ENCODE assay signal across 19 cellular contexts in the genomic region with DNA sequence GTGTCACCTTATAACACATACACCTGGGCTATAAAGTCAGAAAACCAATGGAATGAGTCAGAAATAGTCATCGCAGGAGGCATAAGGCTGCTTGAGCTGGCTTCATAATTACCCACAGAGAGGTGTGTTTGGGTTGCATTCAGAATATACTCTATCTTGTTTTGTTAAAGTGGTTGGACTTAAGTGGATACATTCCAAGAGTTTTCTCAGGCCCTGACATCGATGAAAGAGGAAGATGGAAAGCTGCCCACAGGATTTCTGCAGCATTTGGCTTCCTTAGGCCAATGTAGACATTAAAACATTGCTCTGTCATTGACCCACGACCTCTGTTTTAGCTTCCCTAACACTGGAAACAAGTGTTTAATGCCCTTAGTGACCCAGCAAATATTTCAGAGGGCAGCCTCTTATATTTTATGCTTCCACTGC. TPM values are rescaled to one million over a fixed set of nuclear protein-coding genes. Genes with fewer than 3 reads are reported as not detected.
DNase-seq lines count a peak whose midpoint lies in the region; ATAC-seq and TF ChIP-seq lines count a peak whose summit lies in the region.
"Had no signal": no experiment of that assay in that cellular context is flagged by ENCODE, and none has a peak within 500 bp of the region (broad histone marks: within the 10 kb centered on the region; RNA-seq: fewer than 3 reads in every experiment).

No MANE protein-coding gene starts in this region.

- CTCF ChIA-PET in Caco-2 (lab: Charles Lee), result interaction anchor here (0.6 kb wide), 1 partner anchor 19 kb away, joined by 3 read pairs; a partner anchor contains a TSS

- peak; percentile 46 for DNase-seq in EH (ENCODE audit: low read depth)
- peak; percentile 46 for DNase-seq in NCI-H226
- peak; percentile 38 for DNase-seq in choroid plexus epithelial cell (ENCODE audit: low read depth)
- DNase-seq in kidney glomerular epithelial cell (lab: John Stamatoyannopoulos, UW), result peak; percentile 91
- DNase-seq in Caco-2, result no peak
- no peak for DNase-seq in NCI-H2171 (lab: John Stamatoyannopoulos, UW)
- DNase-seq in HAP-1 (ENCODE audit: low spot score in 2 of 2), result no peak
- DNase-seq: activated CD4-positive, alpha-beta memory T cell treated with anti-CD3 and anti-CD28 coated beads for 36 hours; aorta; GM23248; MV-4-11; NCI-H2171 treated with DMSO at 0.1 percent for 48 hours; NK-92 treated with Interleukin-12 subunit alpha and Interleukin-12 subunit beta, amount 100 ng/mL, for 24 hours; occipital lobe; stimulated activated naive B cell treated with anti-CD40 and anti-IgM and Interleukin-4, amounts not matched to agents 10 μg/mL and 1 μg/mL and 100 μg/mL, for 72 hours; trophoblast cell had no signal

- H3K9me3 ChIP-seq in Caco-2 (no peaks in the 10 kb centered on the region), HAP-1 (no peaks in the 10 kb centered on the region)
- H3K9me3 ChIP-seq: SJSA1 had no signal

- POLR2A ChIA-PET in Caco-2 (lab: Charles Lee), result no interaction called here

- TF ChIP-seq CTCF in choroid plexus epithelial cell (conservative IDR thresholded peaks at IDR 0.05; ENCODE audit: low read depth, low read length) (no peak), Caco-2 (IDR thresholded peaks at IDR 0.05; ENCODE audit: insufficient read depth in 1 of 2, low read depth in 1 of 2, low read length in 1 of 2, severe bottlenecking in 1 of 2, unreplicated experiment in 1 of 2) (no peak)

- no peaks in the 10 kb centered on the region for H3K27me3 Mint-ChIP-seq in Caco-2 (ENCODE audit: insufficient read depth, unreplicated experiment)
- H3K27me3 Mint-ChIP-seq: B cell; stimulated activated naive B cell treated with anti-CD40 and anti-IgM and Interleukin-4, amounts not matched to agents 10 μg/mL and 1 μg/mL and 100 μg/mL, for 72 hours had no signal

- no peaks in the 10 kb centered on the region for H3K36me3 ChIP-seq in Caco-2 (ENCODE audit: control insufficient read depth, insufficient read depth, low read length)
- H3K36me3 ChIP-seq in HAP-1 (replicated peaks), result no peaks in the 10 kb centered on the region
- H3K36me3 ChIP-seq: SJSA1 had no signal

- H3K4me3 Mint-ChIP-seq in Caco-2 (ENCODE audit: unreplicated experiment), result no peak overlapping the region
- H3K4me3 Mint-ChIP-seq: activated CD4-positive, alpha-beta memory T cell treated with anti-CD3 and anti-CD28 coated beads for 36 hours; B cell; stimulated activated naive B cell treated with anti-CD40 and anti-IgM and Interleukin-4, amounts not matched to agents 10 μg/mL and 1 μg/mL and 100 μg/mL, for 72 hours had no signal

- H3K4me1 Mint-ChIP-seq in Caco-2 (ENCODE audit: low read depth, unreplicated experiment), result peaks cover 19% of the 10 kb centered on the region

- H3K4me3 ChIP-seq in choroid plexus epithelial cell (ENCODE audit: low read depth, low read length), result no peak overlapping the region
- H3K4me3 ChIP-seq in Caco-2 (ENCODE audit: low read depth, low read length), result no peak overlapping the region
- no peak overlapping the region for H3K4me3 ChIP-seq in HAP-1
- H3K4me3 ChIP-seq: GM23248, SJSA1 had no signal

- no peak overlapping the region for H3K27ac Mint-ChIP-seq in Caco-2 (ENCODE audit: unreplicated experiment)
- H3K27ac Mint-ChIP-seq: activated CD4-positive, alpha-beta memory T cell treated with anti-CD3 and anti-CD28 coated beads for 36 hours; B cell; stimulated activated naive B cell treated with anti-CD40 and anti-IgM and Interleukin-4, amounts not matched to agents 10 μg/mL and 1 μg/mL and 100 μg/mL, for 72 hours had no signal

- no TSS peak for BruUV-seq in Caco-2 (replicated peaks; lab: Mats Ljungman, UMichigan)

- in situ Hi-C loops in HAP-1 (cut with MboI; ENCODE audit: low sequenced_read_pairs), result no loop called here

- peaks cover 13% of the 10 kb centered on the region for H3K4me1 ChIP-seq in Caco-2
- peaks cover 9% of the 10 kb centered on the region for H3K4me1 ChIP-seq in HAP-1

- no peak for ATAC-seq in HG02610 (IDR thresholded peaks at IDR 0.05; ENCODE audit: unreplicated experiment)
- ATAC-seq: stimulated activated naive B cell treated with anti-CD40 and anti-IgM and Interleukin-4, amounts not matched to agents 10 μg/mL and 1 μg/mL and 100 μg/mL, for 72 hours had no signal

- intact Hi-C loops in Caco-2 (cut with micrococcal nuclease; ENCODE audit: unreplicated experiment), result no loop called here

- peaks cover 4% of the 10 kb centered on the region for H3K36me3 Mint-ChIP-seq in Caco-2 (ENCODE audit: insufficient read depth, unreplicated experiment)
- H3K36me3 Mint-ChIP-seq: activated CD4-positive, alpha-beta memory T cell treated with anti-CD3 and anti-CD28 coated beads for 36 hours had no signal

- H3K27me3 ChIP-seq in Caco-2 (replicated peaks; ENCODE audit: control insufficient read depth, insufficient read depth, low read length) (no peaks in the 10 kb centered on the region), HAP-1 (ENCODE audit: low read depth) (no peaks in the 10 kb centered on the region)
- H3K27me3 ChIP-seq: SJSA1 had no signal

- no peaks in the 10 kb centered on the region for H3K9me3 Mint-ChIP-seq in Caco-2 (ENCODE audit: unreplicated experiment)
- H3K9me3 Mint-ChIP-seq: activated CD4-positive, alpha-beta memory T cell treated with anti-CD3 and anti-CD28 coated beads for 36 hours; stimulated activated naive B cell treated with anti-CD40 and anti-IgM and Interleukin-4, amounts not matched to agents 10 μg/mL and 1 μg/mL and 100 μg/mL, for 72 hours had no signal

RNA-seq across cellular contexts. Expression of a gene that starts 18.6 kb away (rescaled TPM):
- 18.1 and 18.6 TPM in 2 replicates for total RNA-seq in Caco-2 (2022)

RNA-seq across cellular contexts. Expression of a gene that starts 35.6 kb away (rescaled TPM):
- total RNA-seq in Caco-2 (2022), result 30.4 and 30.7 TPM in 2 replicates

Comparison
In these comparisons a context has a peak if more than half of its experiments do, and no peak if none do; other contexts are left out.
1. DNase-seq: peak in EH (single experiment), NCI-H226 (single experiment), choroid plexus epithelial cell (single experiment) and kidney glomerular epithelial cell (single experiment); none in Caco-2 (0 of 2), NCI-H2171 (single experiment) and HAP-1 (0 of 2).